Comparison of ENCODE assay signal across 19 cellular contexts in genomic region chr17:76150712-76151622, GRCh38. TPM values are rescaled to one million over a fixed set of nuclear protein-coding genes. Genes with fewer than 3 reads are reported as not detected.
DNase-seq lines count a peak whose midpoint lies in the region; ATAC-seq, FAIRE-seq and TF ChIP-seq lines count a peak whose summit lies in the region.
"Had no signal": no experiment of that assay in that cellular context is flagged by ENCODE, and none has a peak within 500 bp of the region (broad histone marks: within the 10 kb centered on the region; RNA-seq: fewer than 3 reads in every experiment).

No MANE protein-coding gene starts in this region.

- CTCF ChIA-PET in HepG2 (lab: Yijun Ruan, JAX; ENCODE audit: low intra/inter-chr PET ratio, low total read pairs): interaction anchor here (0.6 kb wide), 1 partner anchor 30 kb away, joined by 4 read pairs; no protein-coding TSS in a partner anchor

- peak overlapping the region; percentile 31 for H3K27ac Mint-ChIP-seq in activated T-helper 1 cell treated with anti-CD3 and anti-CD28 coated beads, Interleukin-12 subunit alpha, Interleukin-12 subunit beta, Interleukin-2, Interleukin-4 antibody, amounts not matched to agents 30 ng/mL and 10 ng/mL and 1 ng/mL, durations not matched to agents 14 hours and 24 hours and 36 hours

- no peaks in the 10 kb centered on the region for H3K79me2 ChIP-seq in HepG2 (ENCODE audit: insufficient read depth, low read length)

- TF ChIP-seq EP300 in HepG2 (IDR thresholded peaks at IDR 0.05; ENCODE audit: low read depth in 2 of 2, low read length in 2 of 2): no peak
- no peak for TF ChIP-seq EP300 in HepG2 (CRISPR knock-in tag; IDR thresholded peaks at IDR 0.05; ENCODE audit: borderline replicate concordance)

- in situ Hi-C loops in HepG2 (cut with HindIII; ENCODE audit: extremely low pct_ligation_motif_present, low pct_unique_long_range_greater_than_20kb): no loop called here

- H3K36me3 ChIP-seq in liver (ENCODE audit: control insufficient read depth in 4 of 4, insufficient read depth in 3 of 4, low read depth in 1 of 4, low read length in 3 of 4) (no peaks in the 10 kb centered on the region), HepG2 (replicated peaks in 1 of 2; ENCODE audit: control insufficient read depth in 1 of 2, insufficient read depth in 2 of 2, low read length in 2 of 2) (no peaks in the 10 kb centered on the region), muscle layer of colon (ENCODE audit: insufficient read depth, low read length) (no peaks in the 10 kb centered on the region), body of pancreas (replicated peaks in 1 of 2; ENCODE audit: insufficient read depth in 1 of 2, low read depth in 2 of 2) (no peaks in the 10 kb centered on the region), adrenal gland (replicated peaks in 1 of 2) (no peaks in the 10 kb centered on the region)

- H3K9me3 ChIP-seq in liver (ENCODE audit: control insufficient read depth in 4 of 4, low read length in 3 of 4) (no peaks in the 10 kb centered on the region), HepG2 (ENCODE audit: low read length) (no peaks in the 10 kb centered on the region), muscle layer of colon (ENCODE audit: low read length) (no peaks in the 10 kb centered on the region), body of pancreas (no peaks in the 10 kb centered on the region), adrenal gland (replicated peaks in 1 of 3) (no peaks in the 10 kb centered on the region)

- H3K9ac ChIP-seq in liver (ENCODE audit: low read depth in 1 of 2, low read length in 2 of 2) (no peak overlapping the region), HepG2 (ENCODE audit: insufficient read depth, low read depth, low read length) (no peak overlapping the region), muscle layer of colon (ENCODE audit: low read length) (no peak overlapping the region)

- peaks cover 44% of the 10 kb centered on the region for H3K4me1 Mint-ChIP-seq in activated T-helper 1 cell treated with anti-CD3 and anti-CD28 coated beads, Interleukin-12 subunit alpha, Interleukin-12 subunit beta, Interleukin-2, Interleukin-4 antibody, amounts not matched to agents 30 ng/mL and 10 ng/mL and 1 ng/mL, durations not matched to agents 14 hours and 24 hours and 36 hours (ENCODE audit: low read depth)

- POLR2A ChIA-PET in HepG2 (lab: Yijun Ruan, JAX): interaction anchor here (1.7 kb wide), 1 partner anchor 27 kb away, joined by 4 read pairs; no protein-coding TSS in a partner anchor

- no peak for TF ChIP-seq RAD21 in liver (IDR thresholded peaks at IDR 0.05)
- no peak for TF ChIP-seq RAD21 in HepG2 (CRISPR knock-in tag; IDR thresholded peaks at IDR 0.05)

- H3K27ac ChIP-seq in liver (ENCODE audit: low read depth in 1 of 2, low read length in 2 of 2) (peak overlapping the region in 1 of 2 donors; percentile 45), HepG2 (ENCODE audit: extremely low read length, insufficient read depth, low read length) (no peak overlapping the region), muscle layer of colon (ENCODE audit: low read depth, low read length) (peak overlapping the region; percentile 48), body of pancreas (no peak overlapping the region), adrenal gland (no peak overlapping the region)

- H2AFZ ChIP-seq in HepG2 (ENCODE audit: low read length): no peak overlapping the region

- H3K9me3 Mint-ChIP-seq in activated T-helper 1 cell treated with anti-CD3 and anti-CD28 coated beads, Interleukin-12 subunit alpha, Interleukin-12 subunit beta, Interleukin-2, Interleukin-4 antibody, amounts not matched to agents 30 ng/mL and 10 ng/mL and 1 ng/mL, durations not matched to agents 14 hours and 24 hours and 36 hours: no peaks in the 10 kb centered on the region

- peaks cover 0 to 13% (median 11%) of the 10 kb centered on the region in 4 donors for H3K4me1 ChIP-seq in liver (ENCODE audit: control insufficient read depth in 4 of 4, insufficient read depth in 4 of 4, low read length in 3 of 4)
- peaks cover 20% of the 10 kb centered on the region for H3K4me1 ChIP-seq in HepG2 (ENCODE audit: insufficient read depth, low read length)
- H3K4me1 ChIP-seq in muscle layer of colon (ENCODE audit: insufficient read depth, low read length): peaks cover 9% of the 10 kb centered on the region
- H3K4me1 ChIP-seq in body of pancreas: no peaks in the 10 kb centered on the region
- H3K4me1 ChIP-seq in adrenal gland (replicated peaks in 1 of 2): peaks cover 3 to 4% of the 10 kb centered on the region in 2 donors

- TF ChIP-seq CTCF in liver (IDR thresholded peaks at IDR 0.05; ENCODE audit: low read depth, low read length, missing input control): no peak
- no peak for TF ChIP-seq CTCF in HepG2 (CRISPR knock-in tag; IDR thresholded peaks at IDR 0.05)
- no peak for TF ChIP-seq CTCF in body of pancreas (IDR thresholded peaks at IDR 0.05)
- TF ChIP-seq CTCF in adrenal gland (IDR thresholded peaks at IDR 0.05): no peak

- H3K27me3 Mint-ChIP-seq in activated T-helper 1 cell treated with anti-CD3 and anti-CD28 coated beads, Interleukin-12 subunit alpha, Interleukin-12 subunit beta, Interleukin-2, Interleukin-4 antibody, amounts not matched to agents 30 ng/mL and 10 ng/mL and 1 ng/mL, durations not matched to agents 14 hours and 24 hours and 36 hours (ENCODE audit: insufficient read depth): no peaks in the 10 kb centered on the region
- H3K27me3 Mint-ChIP-seq: activated CD8-positive, alpha-beta memory T cell treated with anti-CD3 and anti-CD28 coated beads, Interleukin-2, amount 10 ng/mL, durations not matched to agents 7 days and 5 days had no signal

- H3K4me3 ChIP-seq in liver (ENCODE audit: low read depth in 1 of 3, low read length in 3 of 3) (no peak overlapping the region), HepG2 (replicated peaks in 1 of 3; ENCODE audit: insufficient read depth in 1 of 3, low read depth in 2 of 3, low read length in 3 of 3) (no peak overlapping the region), muscle layer of colon (ENCODE audit: low read depth in 1 of 2, low read length in 2 of 2) (no peak overlapping the region), body of pancreas (no peak overlapping the region), adrenal gland (no peak overlapping the region)

- FAIRE-seq in HepG2 (lab: Jason Lieb, UNC): no peak
- FAIRE-seq: frontal cortex had no signal

- no peak for DNase-seq in HepG2 (ENCODE audit: low spot score)
- DNase-seq in activated T-helper 1 cell treated with anti-CD3 and anti-CD28 coated beads, Interleukin-12 subunit alpha, Interleukin-12 subunit beta, Interleukin-2, Interleukin-4 antibody, amounts not matched to agents 30 ng/mL and 10 ng/mL and 1 ng/mL, durations not matched to agents 14 hours and 24 hours and 36 hours (ENCODE audit: low spot score): no peak
- no peak for DNase-seq in body of pancreas
- DNase-seq in GDM1 (lab: John Stamatoyannopoulos, UW): no peak
- DNase-seq in adrenal gland: no peak
- DNase-seq: activated CD8-positive, alpha-beta memory T cell treated with anti-CD3 and anti-CD28 coated beads, Interleukin-2, amount 10 ng/mL, durations not matched to agents 7 days and 5 days; COR-L47; HCEC 1CT; KG1; left colon; NCI-H1048; NCI-H2081; NCI-H524; nucleus accumbens had no signal

- no peaks in the 10 kb centered on the region for H4K20me1 ChIP-seq in HepG2 (ENCODE audit: insufficient read depth, low read length)

- WGBS in liver: 73% methylated on average over 23 of the region's 23 CpGs
- WGBS in HepG2 (ENCODE audit: low lambda C conversion rate): 60% methylated on average over 23 of the region's 23 CpGs
- WGBS in body of pancreas, 2 donors: 80 to 83% methylated on average over 20 to 23 of the region's 23 CpGs
- 90 to 94% (median 90%) methylated on average over 23 of the region's 23 CpGs for WGBS in adrenal gland, 4 donors

- ATAC-seq in HepG2 (no peak), body of pancreas (no peak)
- ATAC-seq: activated CD8-positive, alpha-beta memory T cell treated with anti-CD3 and anti-CD28 coated beads, Interleukin-2, amount 10 ng/mL, durations not matched to agents 7 days and 5 days; left colon; sciatic nerve had no signal

- intact Hi-C loops in HepG2 (cut with micrococcal nuclease; ENCODE audit: unreplicated experiment): no loop called here
- intact Hi-C loops in activated T-helper 1 cell treated with anti-CD3 and anti-CD28 coated beads, Interleukin-12 subunit alpha, Interleukin-12 subunit beta, Interleukin-2, Interleukin-4 antibody, amounts not matched to agents 30 ng/mL and 10 ng/mL and 1 ng/mL, durations not matched to agents 14 hours and 24 hours and 36 hours (cut with micrococcal nuclease): no loop called here
- intact Hi-C loops in body of pancreas (cut with DNase I): no loop called here
- intact Hi-C loops in adrenal gland (cut with DNase I): no loop called here

- no peak overlapping the region for H3K4me2 ChIP-seq in HepG2 (ENCODE audit: low read depth, low read length)

- no peaks in the 10 kb centered on the region for H3K27me3 ChIP-seq in liver (ENCODE audit: control insufficient read depth in 4 of 4, insufficient read depth in 4 of 4, low read length in 3 of 4)
- peaks cover 0 to 18% of the 10 kb centered on the region in 2 experiments; a peak in 4 of 5 replicates for H3K27me3 ChIP-seq in HepG2 (ENCODE audit: control insufficient read depth in 1 of 2, insufficient read depth in 2 of 2, low read length in 2 of 2)
- H3K27me3 ChIP-seq in muscle layer of colon (ENCODE audit: control insufficient read depth in 1 of 2, insufficient read depth in 2 of 2, low read length in 2 of 2): no peaks in the 10 kb centered on the region
- no peaks in the 10 kb centered on the region for H3K27me3 ChIP-seq in body of pancreas
- H3K27me3 ChIP-seq in adrenal gland: no peaks in the 10 kb centered on the region

- H3K4me3 Mint-ChIP-seq in activated T-helper 1 cell treated with anti-CD3 and anti-CD28 coated beads, Interleukin-12 subunit alpha, Interleukin-12 subunit beta, Interleukin-2, Interleukin-4 antibody, amounts not matched to agents 30 ng/mL and 10 ng/mL and 1 ng/mL, durations not matched to agents 14 hours and 24 hours and 36 hours: no peak overlapping the region
- H3K4me3 Mint-ChIP-seq: activated CD8-positive, alpha-beta memory T cell treated with anti-CD3 and anti-CD28 coated beads, Interleukin-2, amount 10 ng/mL, durations not matched to agents 7 days and 5 days had no signal

- TF ChIP-seq POLR2A in HepG2 (IDR thresholded peaks at IDR 0.05; ENCODE audit: insufficient read depth in 1 of 2, low read depth in 2 of 2, low read length in 2 of 2) (no peak), body of pancreas (IDR thresholded peaks at IDR 0.05) (no peak), adrenal gland (IDR thresholded peaks at IDR 0.05) (no peak)

- H3K36me3 Mint-ChIP-seq in activated T-helper 1 cell treated with anti-CD3 and anti-CD28 coated beads, Interleukin-12 subunit alpha, Interleukin-12 subunit beta, Interleukin-2, Interleukin-4 antibody, amounts not matched to agents 30 ng/mL and 10 ng/mL and 1 ng/mL, durations not matched to agents 14 hours and 24 hours and 36 hours (ENCODE audit: low read depth): peaks cover 32% of the 10 kb centered on the region

- BruUV-seq in HepG2 (replicated peaks; lab: Mats Ljungman, UMichigan): no TSS peak

RNA-seq across cellular contexts. Expression of gene FOXJ1, which starts 9.9 kb away (rescaled TPM):
- total RNA-seq in liver (1 to 10 TPM in 1 of 2 donors, under 1 TPM in 1; under 0.01 to 1.5 TPM), HepG2 (2016; rRNA removed; fragmentation: Illumina TruSeq; extraction: Trizol) (1.4 and 1.6 TPM in 2 replicates), body of pancreas (1 to 10 TPM in 1 of 2 donors, under 1 TPM in 1; 0.33 to 3.4 TPM), adrenal gland (under 1 TPM in 1 of 8 donors, not detected in 7; 0.18 TPM)
- polyA plus RNA-seq in liver (not detected), HepG2 (2011; rRNA removed) (0.98 and 1.2 TPM in 2 replicates), adrenal gland (under 1 TPM in 1 of 3 donors, not detected in 2; 0.07 TPM)
- 0.09 and 0.30 TPM in 2 replicates for total RNA-seq in HepG2 (2016; cell fraction: cytosol; rRNA removed; fragmentation: Illumina TruSeq; extraction: Trizol; ENCODE audit: low read depth)
- 1.4 and 1.9 TPM in 2 replicates for total RNA-seq in HepG2 (2016; cell fraction: insoluble cytoplasmic fraction; rRNA removed; fragmentation: Illumina TruSeq; extraction: Trizol)
- 0.77 and 0.93 TPM in 2 replicates for total RNA-seq in HepG2 (2016; cell fraction: membrane; rRNA removed; fragmentation: Illumina TruSeq; extraction: Trizol)
- 0.94 and 1.3 TPM in 2 replicates for total RNA-seq in HepG2 (2016; cell fraction: nucleus; rRNA removed; fragmentation: Illumina TruSeq; extraction: Trizol)
- 0.82 and 1.5 TPM in 2 replicates for polyA plus RNA-seq in HepG2 (2011; cell fraction: cytosol; rRNA removed)
- polyA plus RNA-seq in HepG2 (2011; cell fraction: nucleus; rRNA removed): 2.8 and 3.7 TPM in 2 replicates
- 0.66 and 0.96 TPM in 2 replicates for polyA plus RNA-seq in HepG2 (2012)
- 0.31 and 0.45 TPM in 2 replicates for polyA plus RNA-seq in HepG2 (2016; cell fraction: cytosol; fragmentation: Illumina TruSeq; extraction: Trizol; ENCODE audit: low read depth)
- 1.3 and 1.4 TPM in 2 replicates for polyA plus RNA-seq in HepG2 (2016; cell fraction: insoluble cytoplasmic fraction; fragmentation: Illumina TruSeq; extraction: Trizol; ENCODE audit: low read depth)
- polyA plus RNA-seq in HepG2 (2016; cell fraction: membrane; fragmentation: Illumina TruSeq; extraction: Trizol; ENCODE audit: low read depth): 0.61 and 0.62 TPM in 2 replicates
- polyA plus RNA-seq in HepG2 (2016; cell fraction: nucleus; fragmentation: Illumina TruSeq; extraction: Trizol; ENCODE audit: insufficient read depth, low read depth): 2.0 and 2.1 TPM in 2 replicates
- 0.05 and 1.5 TPM in 2 replicates for polyA minus RNA-seq in HepG2 (2011; rRNA and poly(A)+ RNA removed; ENCODE audit: low replicate concordance)
- polyA minus RNA-seq in HepG2 (2011; cell fraction: cytosol; rRNA and poly(A)+ RNA removed): 0.35 and 0.40 TPM in 2 replicates
- 0.37 and 0.52 TPM in 2 replicates for polyA minus RNA-seq in HepG2 (2011; cell fraction: nucleus; rRNA and poly(A)+ RNA removed)
- 0.10 TPM in 1 of 2 replicates, not detected in the other for total RNA-seq in activated T-helper 1 cell treated with anti-CD3 and anti-CD28 coated beads, Interleukin-12 subunit alpha, Interleukin-12 subunit beta, Interleukin-2, Interleukin-4 antibody, amounts not matched to agents 30 ng/mL and 10 ng/mL and 1 ng/mL, durations not matched to agents 14 hours and 24 hours and 36 hours
- total RNA-seq: dermis microvascular lymphatic vessel endothelial cell had no signal

RNA-seq across cellular contexts. Expression of gene EXOC7, which starts 47.4 kb away (rescaled TPM):
- total RNA-seq in liver: 10 to 100 TPM; 45.3 to 64.8 TPM
- polyA plus RNA-seq in liver: 10 to 100 TPM; 28.0 to 31.1 TPM
- total RNA-seq in HepG2 (2016; rRNA removed; fragmentation: Illumina TruSeq; extraction: Trizol): 116 and 118 TPM in 2 replicates
- 32.5 and 33.1 TPM in 2 replicates for total RNA-seq in HepG2 (2016; cell fraction: cytosol; rRNA removed; fragmentation: Illumina TruSeq; extraction: Trizol; ENCODE audit: low read depth)
- total RNA-seq in HepG2 (2016; cell fraction: insoluble cytoplasmic fraction; rRNA removed; fragmentation: Illumina TruSeq; extraction: Trizol): 112 and 113 TPM in 2 replicates
- 41.7 and 48.8 TPM in 2 replicates for total RNA-seq in HepG2 (2016; cell fraction: membrane; rRNA removed; fragmentation: Illumina TruSeq; extraction: Trizol)
- 80.6 and 103 TPM in 2 replicates for total RNA-seq in HepG2 (2016; cell fraction: nucleus; rRNA removed; fragmentation: Illumina TruSeq; extraction: Trizol)
- 86.9 and 118 TPM in 2 replicates for polyA plus RNA-seq in HepG2 (2011; rRNA removed)
- 65.5 and 68.0 TPM in 2 replicates for polyA plus RNA-seq in HepG2 (2011; cell fraction: cytosol; rRNA removed)
- 259 and 277 TPM in 2 replicates for polyA plus RNA-seq in HepG2 (2011; cell fraction: nucleus; rRNA removed)
- 100 and 124 TPM in 2 replicates for polyA plus RNA-seq in HepG2 (2012)
- 7.1 and 8.4 TPM in 2 replicates for polyA plus RNA-seq in HepG2 (2016; cell fraction: cytosol; fragmentation: Illumina TruSeq; extraction: Trizol; ENCODE audit: low read depth)
- 78.0 and 79.6 TPM in 2 replicates for polyA plus RNA-seq in HepG2 (2016; cell fraction: insoluble cytoplasmic fraction; fragmentation: Illumina TruSeq; extraction: Trizol; ENCODE audit: low read depth)
- polyA plus RNA-seq in HepG2 (2016; cell fraction: membrane; fragmentation: Illumina TruSeq; extraction: Trizol; ENCODE audit: low read depth): 18.4 and 21.9 TPM in 2 replicates
- polyA plus RNA-seq in HepG2 (2016; cell fraction: nucleus; fragmentation: Illumina TruSeq; extraction: Trizol; ENCODE audit: insufficient read depth, low read depth): 147 and 170 TPM in 2 replicates
- 144 and 202 TPM in 2 replicates for polyA minus RNA-seq in HepG2 (2011; rRNA and poly(A)+ RNA removed; ENCODE audit: low replicate concordance)
- 69.7 and 91.8 TPM in 2 replicates for polyA minus RNA-seq in HepG2 (2011; cell fraction: cytosol; rRNA and poly(A)+ RNA removed)
- polyA minus RNA-seq in HepG2 (2011; cell fraction: nucleus; rRNA and poly(A)+ RNA removed): 113 and 132 TPM in 2 replicates
- total RNA-seq in activated T-helper 1 cell treated with anti-CD3 and anti-CD28 coated beads, Interleukin-12 subunit alpha, Interleukin-12 subunit beta, Interleukin-2, Interleukin-4 antibody, amounts not matched to agents 30 ng/mL and 10 ng/mL and 1 ng/mL, durations not matched to agents 14 hours and 24 hours and 36 hours: 108 and 116 TPM in 2 replicates
- total RNA-seq in body of pancreas: 10 to 100 TPM; 53.2 to 73.2 TPM
- total RNA-seq in adrenal gland: 100 to 1,000 TPM in 4 of 8 donors, 10 to 100 TPM in 4; 65.7 to 145 (median 94.5) TPM
- 100 to 1,000 TPM in 1 of 3 donors, 10 to 100 TPM in 2; 70.0 to 115 (median 89.5) TPM for polyA plus RNA-seq in adrenal gland
